Comparison of ENCODE assay signal across 6 cellular contexts in the genomic region with DNA sequence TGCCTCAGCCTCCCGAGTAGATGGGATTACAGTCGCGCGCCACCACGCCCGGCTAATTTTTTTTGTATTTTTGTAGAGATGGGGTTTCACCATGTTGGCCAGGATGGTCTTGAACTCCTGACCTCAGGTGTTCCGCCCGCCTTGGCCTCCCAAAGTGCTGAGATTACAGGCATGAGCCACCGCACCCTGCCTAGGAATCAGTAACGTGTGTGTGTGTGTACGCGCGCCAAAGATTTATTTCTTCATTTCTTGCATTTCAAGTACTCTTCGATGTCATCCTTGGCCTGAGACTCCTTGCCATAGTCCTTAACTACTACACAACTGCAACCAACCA. TPM values are rescaled to one million over a fixed set of nuclear protein-coding genes. Genes with fewer than 3 reads are reported as not detected.
DNase-seq lines count a peak whose midpoint lies in the region; ATAC-seq, FAIRE-seq and TF ChIP-seq lines count a peak whose summit lies in the region.
"Not testable (repeated sequence)": the region's sequence is repeated elsewhere in the genome, so short reads cannot be mapped to it uniquely, and the experiment has no call there.

No MANE protein-coding gene starts in this region.

- not testable (repeated sequence) for TF ChIP-seq EP300 in A549 (IDR thresholded peaks at IDR 0.05)

- H3K36me3 Mint-ChIP-seq in activated CD8-positive, alpha-beta T cell treated with anti-CD3 and anti-CD28 coated beads for 36 hours (ENCODE audit: low read depth) = peaks cover 33% of the 10 kb centered on the region

- not testable (repeated sequence) for H3K36me3 ChIP-seq in HUES64 (ENCODE audit: insufficient read depth, low read length); ectodermal cell (ENCODE audit: control insufficient read depth, insufficient read depth, low read length); psoas muscle (ENCODE audit: insufficient read depth in 1 of 2, low read depth in 1 of 2)

- CTCF ChIA-PET in A549 (lab: Yijun Ruan, JAX) = interaction anchor here (0.7 to 6.8 kb wide), 5 partner anchors 18 to 185 kb away, joined by 3 to 34 read pairs (median 8); a partner anchor contains a TSS
- CTCF ChIA-PET in activated CD8-positive, alpha-beta T cell treated with anti-CD3 and anti-CD28 coated beads for 36 hours (lab: Charles Lee) = not testable (repeated sequence)

- H3K9me3 ChIP-seq in A549; HUES64 (ENCODE audit: insufficient read depth, low read depth, low read length); ectodermal cell (ENCODE audit: control insufficient read depth, low read length); psoas muscle: not testable (repeated sequence)

- H3K27me3 ChIP-seq in HUES64 (ENCODE audit: insufficient read depth, low read length); ectodermal cell (ENCODE audit: control insufficient read depth, insufficient read depth, low read length, poor library complexity, severe bottlenecking); layer of hippocampus (ENCODE audit: control insufficient read depth, insufficient read depth, low read length); psoas muscle (ENCODE audit: insufficient read depth in 3 of 3, low read length in 2 of 3): not testable (repeated sequence)

- H3K27ac ChIP-seq in A549 (peak overlapping the region; percentile 91 to 95), HUES64 (ENCODE audit: low read depth, low read length) (peak overlapping the region; percentile 86; the same call in 1 of the 2 replicates), layer of hippocampus (ENCODE audit: low read depth, low read length) (peak overlapping the region; percentile 82)
- H3K27ac ChIP-seq in ectodermal cell (ENCODE audit: insufficient read depth, low read depth, low read length, poor library complexity, severe bottlenecking); psoas muscle: not testable (repeated sequence)

- not testable (repeated sequence) for H3K27me3 Mint-ChIP-seq in activated CD8-positive, alpha-beta T cell treated with anti-CD3 and anti-CD28 coated beads for 36 hours

- not testable (repeated sequence) for TF ChIP-seq CTCF in A549 (IDR thresholded peaks at IDR 0.05); activated CD8-positive, alpha-beta T cell treated with anti-CD3 and anti-CD28 coated beads for 36 hours (IDR thresholded peaks at IDR 0.05); psoas muscle (IDR thresholded peaks at IDR 0.05)

- H3K27ac Mint-ChIP-seq in activated CD8-positive, alpha-beta T cell treated with anti-CD3 and anti-CD28 coated beads for 36 hours = peak overlapping the region; percentile 98

- H3K4me1 Mint-ChIP-seq in activated CD8-positive, alpha-beta T cell treated with anti-CD3 and anti-CD28 coated beads for 36 hours (ENCODE audit: low read depth) = peaks cover 50% of the 10 kb centered on the region

- H3K4me3 ChIP-seq in A549 (peak overlapping the region; percentile 93), HUES64 (ENCODE audit: low read length) (peak overlapping the region; percentile 95), ectodermal cell (ENCODE audit: insufficient read depth, low read depth, low read length) (peak overlapping the region; percentile 92), psoas muscle (peak overlapping the region; percentile 82)

- H3K9ac ChIP-seq in HUES64 (ENCODE audit: low read depth, low read length) = peak overlapping the region; percentile 96

- H3K4me2 ChIP-seq in A549 = peak overlapping the region; percentile 71

- not testable (repeated sequence) for TF ChIP-seq POLR2A in A549 (IDR thresholded peaks at IDR 0.05; ENCODE audit: low read length)

- not testable (repeated sequence) for FAIRE-seq in A549 (lab: Jason Lieb, UNC)

- POLR2A ChIA-PET in A549 (lab: Yijun Ruan, JAX) = interaction anchor here (0.7 to 1.5 kb wide), 7 partner anchors 17 to 250 kb away, joined by 3 to 11 read pairs (median 5); a partner anchor contains a TSS
- POLR2A ChIA-PET in activated CD8-positive, alpha-beta T cell treated with anti-CD3 and anti-CD28 coated beads for 36 hours (lab: Charles Lee) = interaction anchor here (0.6 to 2.7 kb wide), 10 partner anchors 14 to 243 kb away, joined by 3 to 16 read pairs (median 4); a partner anchor contains a TSS

- intact Hi-C loops in activated CD8-positive, alpha-beta T cell treated with anti-CD3 and anti-CD28 coated beads for 36 hours (cut with micrococcal nuclease) = loop anchor here (10.0 kb wide), 1 partner anchor 140 kb away; a partner anchor contains a TSS
- intact Hi-C loops in psoas muscle (cut with DNase I) = not testable (repeated sequence)

- peaks cover 36% of the 10 kb centered on the region for H3K4me1 ChIP-seq in A549
- H3K4me1 ChIP-seq in HUES64 (ENCODE audit: insufficient read depth, low read length); psoas muscle: not testable (repeated sequence)
- H3K4me1 ChIP-seq in ectodermal cell (ENCODE audit: control insufficient read depth, insufficient read depth, low read length) = peaks cover 15% of the 10 kb centered on the region

- not testable (repeated sequence) for DNase-seq in A549 (ENCODE audit: low read depth in 1 of 2, low spot score in 1 of 2); activated CD8-positive, alpha-beta T cell treated with anti-CD3 and anti-CD28 coated beads for 36 hours; psoas muscle

- TF ChIP-seq RAD21 in A549 (conservative IDR thresholded peaks at IDR 0.05 in 1 of 2, IDR thresholded peaks at IDR 0.05 in 1 of 2) = not testable (repeated sequence)

- not testable (repeated sequence) for ATAC-seq in A549; activated CD8-positive, alpha-beta T cell treated with anti-CD3 and anti-CD28 coated beads for 36 hours; psoas muscle

- peak overlapping the region; percentile 79 for H3K4me3 Mint-ChIP-seq in activated CD8-positive, alpha-beta T cell treated with anti-CD3 and anti-CD28 coated beads for 36 hours

- H3K9me3 Mint-ChIP-seq in activated CD8-positive, alpha-beta T cell treated with anti-CD3 and anti-CD28 coated beads for 36 hours = not testable (repeated sequence)

- WGBS in A549 (ENCODE audit: missing lambda C conversion rate) = 30% methylated on average over 14 of the region's 14 CpGs
- 79% methylated on average over 14 of the region's 14 CpGs for WGBS in HUES64
- WGBS in ectodermal cell, 2 experiments = 78 to 82% methylated on average over 14 of the region's 14 CpGs
- 38 to 41% (median 39%) methylated on average over 14 of the region's 14 CpGs for WGBS in psoas muscle, 3 donors

RNA-seq across cellular contexts. Expression of a gene that starts 0.6 kb away (rescaled TPM):
- polyA plus RNA-seq in A549 (2011; rRNA removed) (30.2 and 35.5 TPM in 2 replicates), A549 (2017; fragmentation: RNase III; extraction: RNeasy Plus Mini Kit Qiagen cat#74134 plus additional on column Dnase treatment) (52.5 to 60.0 TPM (median 56.1 TPM) in 3 replicates), psoas muscle (10 to 100 TPM; 17.5 to 38.6 (median 20.4) TPM)
- 46.1 and 63.3 TPM in 2 replicates for polyA plus RNA-seq in A549 (2012; cell fraction: cytosol; rRNA removed)
- 173 and 242 TPM in 2 replicates for polyA plus RNA-seq in A549 (2012; cell fraction: nucleus; rRNA removed)
- polyA minus RNA-seq in A549 (2011; rRNA and poly(A)+ RNA removed) = 55.6 and 68.2 TPM in 2 replicates
- polyA plus RNA-seq in HUES64 (2013, experiment 1 of 2) = 73.6 TPM
- 79.8 TPM for polyA plus RNA-seq in HUES64 (2013, experiment 2 of 2)
- total RNA-seq in activated CD8-positive, alpha-beta T cell treated with anti-CD3 and anti-CD28 coated beads for 36 hours = 100 to 1,000 TPM; 108 to 117 TPM
- polyA plus RNA-seq in ectodermal cell (2013, experiment 1 of 4) = 72.3 TPM
- 73.2 TPM for polyA plus RNA-seq in ectodermal cell (2013, experiment 2 of 4)
- polyA plus RNA-seq in ectodermal cell (2013, experiment 3 of 4) = 69.1 TPM
- polyA plus RNA-seq in ectodermal cell (2013, experiment 4 of 4) = 76.9 TPM
- total RNA-seq in psoas muscle = 10 to 100 TPM; 51.7 to 57.2 (median 55.5) TPM

RNA-seq across cellular contexts. Expression of a gene that starts 5.9 kb away (rescaled TPM):
- 73.1 and 74.9 TPM in 2 replicates for polyA plus RNA-seq in A549 (2011; rRNA removed)
- 90.8 and 96.8 TPM in 2 replicates for polyA plus RNA-seq in A549 (2012; cell fraction: cytosol; rRNA removed)
- polyA plus RNA-seq in A549 (2012; cell fraction: nucleus; rRNA removed) = 107 and 116 TPM in 2 replicates
- 61.0 to 68.2 TPM (median 67.8 TPM) in 3 replicates for polyA plus RNA-seq in A549 (2017; fragmentation: RNase III; extraction: RNeasy Plus Mini Kit Qiagen cat#74134 plus additional on column Dnase treatment)
- 66.9 and 67.5 TPM in 2 replicates for polyA minus RNA-seq in A549 (2011; rRNA and poly(A)+ RNA removed)
- 44.4 TPM for polyA plus RNA-seq in HUES64 (2013, experiment 1 of 2)
- polyA plus RNA-seq in HUES64 (2013, experiment 2 of 2) = 49.7 TPM
- 100 to 1,000 TPM; 163 to 176 TPM for total RNA-seq in activated CD8-positive, alpha-beta T cell treated with anti-CD3 and anti-CD28 coated beads for 36 hours
- polyA plus RNA-seq in ectodermal cell (2013, experiment 1 of 4) = 83.1 TPM
- 76.9 TPM for polyA plus RNA-seq in ectodermal cell (2013, experiment 2 of 4)
- 71.7 TPM for polyA plus RNA-seq in ectodermal cell (2013, experiment 3 of 4)
- polyA plus RNA-seq in ectodermal cell (2013, experiment 4 of 4) = 74.5 TPM
- 10 to 100 TPM; 12.1 to 16.5 (median 14.7) TPM for total RNA-seq in psoas muscle
- polyA plus RNA-seq in psoas muscle = 10 to 100 TPM in 1 of 3 donors, 1 to 10 TPM in 2; 6.6 to 11.8 (median 8.0) TPM

RNA-seq across cellular contexts. Expression of a gene that starts 26.7 kb away (rescaled TPM):
- polyA plus RNA-seq in A549 (2011; rRNA removed) (57.2 and 74.0 TPM in 2 replicates), A549 (2017; fragmentation: RNase III; extraction: RNeasy Plus Mini Kit Qiagen cat#74134 plus additional on column Dnase treatment) (52.6 to 62.5 TPM (median 58.1 TPM) in 3 replicates), psoas muscle (10 to 100 TPM; 44.0 to 52.1 (median 46.3) TPM)
- 82.5 and 94.8 TPM in 2 replicates for polyA plus RNA-seq in A549 (2012; cell fraction: cytosol; rRNA removed)
- 50.0 and 54.4 TPM in 2 replicates for polyA plus RNA-seq in A549 (2012; cell fraction: nucleus; rRNA removed)
- 32.2 and 41.0 TPM in 2 replicates for polyA minus RNA-seq in A549 (2011; rRNA and poly(A)+ RNA removed)
- 23.5 TPM for polyA plus RNA-seq in HUES64 (2013, experiment 1 of 2)
- polyA plus RNA-seq in HUES64 (2013, experiment 2 of 2) = 25.1 TPM
- total RNA-seq in activated CD8-positive, alpha-beta T cell treated with anti-CD3 and anti-CD28 coated beads for 36 hours = 10 to 100 TPM; 19.0 to 23.8 TPM
- 27.8 TPM for polyA plus RNA-seq in ectodermal cell (2013, experiment 1 of 4)
- polyA plus RNA-seq in ectodermal cell (2013, experiment 2 of 4) = 28.3 TPM
- polyA plus RNA-seq in ectodermal cell (2013, experiment 3 of 4) = 25.7 TPM
- polyA plus RNA-seq in ectodermal cell (2013, experiment 4 of 4) = 33.8 TPM
- total RNA-seq in psoas muscle = 10 to 100 TPM; 19.2 to 26.6 (median 23.7) TPM

RNA-seq across cellular contexts. Expression of a gene that starts 35.1 kb away (rescaled TPM):
- 0.15 and 0.16 TPM in 2 replicates for polyA plus RNA-seq in A549 (2011; rRNA removed)
- polyA plus RNA-seq in A549 (2012; cell fraction: cytosol; rRNA removed) = 0.13 and 0.22 TPM in 2 replicates
- 0.96 and 1.1 TPM in 2 replicates for polyA plus RNA-seq in A549 (2012; cell fraction: nucleus; rRNA removed)
- 0.19 to 0.22 TPM (median 0.20 TPM) in 3 replicates for polyA plus RNA-seq in A549 (2017; fragmentation: RNase III; extraction: RNeasy Plus Mini Kit Qiagen cat#74134 plus additional on column Dnase treatment)
- polyA minus RNA-seq in A549 (2011; rRNA and poly(A)+ RNA removed) = 0.24 and 0.50 TPM in 2 replicates
- polyA plus RNA-seq in HUES64 (2013, experiment 1 of 2) = 0.10 TPM
- polyA plus RNA-seq in HUES64 (2013, experiment 2 of 2) = 0.13 TPM
- not detected for total RNA-seq in activated CD8-positive, alpha-beta T cell treated with anti-CD3 and anti-CD28 coated beads for 36 hours
- polyA plus RNA-seq in ectodermal cell (2013, experiment 1 of 4) = not detected
- polyA plus RNA-seq in ectodermal cell (2013, experiment 2 of 4) = 0.14 TPM
- polyA plus RNA-seq in ectodermal cell (2013, experiment 3 of 4) = 0.11 TPM
- 0.20 TPM for polyA plus RNA-seq in ectodermal cell (2013, experiment 4 of 4)
- total RNA-seq in psoas muscle = under 1 TPM in 3 of 4 donors, not detected in 1; 0.08 to 0.30 (median 0.15) TPM
- polyA plus RNA-seq in psoas muscle = under 1 TPM in 2 of 3 donors, not detected in 1; 0.04 to 0.09 TPM

RNA-seq across cellular contexts. Expression of a gene that starts 35.2 kb away (rescaled TPM):
- polyA plus RNA-seq in A549 (2011; rRNA removed) (13.8 and 20.5 TPM in 2 replicates), A549 (2017; fragmentation: RNase III; extraction: RNeasy Plus Mini Kit Qiagen cat#74134 plus additional on column Dnase treatment) (9.1 to 11.2 TPM (median 10.1 TPM) in 3 replicates), psoas muscle (under 1 TPM; 0.45 to 0.72 (median 0.48) TPM)
- polyA plus RNA-seq in A549 (2012; cell fraction: cytosol; rRNA removed) = 10.8 and 15.6 TPM in 2 replicates
- polyA plus RNA-seq in A549 (2012; cell fraction: nucleus; rRNA removed) = 6.1 and 7.0 TPM in 2 replicates
- polyA minus RNA-seq in A549 (2011; rRNA and poly(A)+ RNA removed) = 11.3 and 20.5 TPM in 2 replicates
- polyA plus RNA-seq in HUES64 (2013, experiment 1 of 2) = 0.75 TPM
- 1.5 TPM for polyA plus RNA-seq in HUES64 (2013, experiment 2 of 2)
- 1 to 10 TPM; 2.0 to 2.5 TPM for total RNA-seq in activated CD8-positive, alpha-beta T cell treated with anti-CD3 and anti-CD28 coated beads for 36 hours
- 0.74 TPM for polyA plus RNA-seq in ectodermal cell (2013, experiment 1 of 4)
- polyA plus RNA-seq in ectodermal cell (2013, experiment 2 of 4) = 0.12 TPM
- 0.53 TPM for polyA plus RNA-seq in ectodermal cell (2013, experiment 3 of 4)
- polyA plus RNA-seq in ectodermal cell (2013, experiment 4 of 4) = 0.49 TPM
- 1 to 10 TPM; 1.7 to 5.4 (median 2.8) TPM for total RNA-seq in psoas muscle

Comparison
In these comparisons a context has a peak if more than half of its experiments do, and no peak if none do; other contexts are left out.
1. RNA of a gene that starts 5.9 kb away (total RNA-seq): 163 to 176 TPM in activated CD8-positive, alpha-beta T cell treated with anti-CD3 and anti-CD28 coated beads for 36 hours; 12.1 to 16.5 TPM in psoas muscle; every median in the first group is over 4 times any median in the second.
2. Peak in every context shown above with its lines, with median percentiles within 50 percentile points of each other: H3K4me3 ChIP-seq.